Comparison of ENCODE assay signal across 1 cellular context in the genomic region with DNA sequence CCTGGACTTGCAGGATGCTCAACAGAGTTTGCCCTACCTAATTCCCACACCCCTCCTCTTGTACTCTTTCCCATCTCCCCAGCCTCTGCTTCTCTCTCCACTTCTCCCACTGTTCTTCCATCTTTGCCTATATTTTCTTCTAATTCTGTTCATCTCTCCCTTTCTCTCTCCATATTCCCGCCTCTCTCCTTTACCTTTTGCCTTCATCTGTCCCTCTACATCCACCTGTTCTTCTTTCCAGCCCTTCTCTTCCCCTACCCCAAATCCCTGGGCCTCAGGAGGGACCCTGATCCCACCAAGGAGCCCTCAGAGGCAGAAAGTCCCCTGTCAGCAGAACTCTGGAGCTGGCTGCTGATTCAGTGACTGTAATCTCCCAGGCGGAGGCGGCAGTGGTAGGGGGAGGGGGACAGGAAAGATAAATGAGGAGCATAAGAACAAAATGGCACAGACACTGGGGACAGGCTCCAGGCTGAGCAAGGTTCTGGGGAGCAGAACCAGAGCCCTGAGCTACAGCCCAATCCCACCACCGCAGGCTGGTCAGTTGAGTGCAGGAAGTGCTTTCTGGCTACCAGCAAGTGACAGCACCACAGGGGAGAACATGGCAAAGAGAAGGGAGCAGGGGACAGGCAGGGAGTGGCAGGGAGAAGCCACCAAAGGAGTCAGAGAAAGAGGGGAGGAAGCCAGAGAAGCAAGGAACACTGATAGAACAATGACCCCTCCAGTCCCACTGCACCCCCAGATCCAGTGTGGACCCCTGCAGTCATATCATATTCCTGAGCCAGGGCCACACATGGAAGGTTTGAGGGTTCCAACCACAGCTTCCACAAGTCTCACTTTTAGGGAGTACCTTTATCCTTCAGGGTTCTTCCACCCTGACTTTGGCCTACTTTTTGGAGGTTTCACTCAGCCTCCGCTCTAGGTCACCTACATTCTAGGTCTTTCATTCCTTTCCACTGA.
TF ChIP-seq lines count a peak whose summit lies in the region.

No MANE protein-coding gene starts in this region.

TF ChIP-seq in IMR-90, 13 proteins besides CTCF, POLR2A, EP300 and RAD21:
- peak; percentile 48; the same call in 1 of the 2 replicates for TF ChIP-seq MAFK (IDR thresholded peaks at IDR 0.05; ENCODE audit: low read depth, low read length)
- TF ChIP-seq SMC3 (IDR thresholded peaks at IDR 0.05; ENCODE audit: low read depth, low read length), result no peak
